In genomic region chr10:86553213-86553612, GRCh38 we compare ENCODE assay signal across 16 cellular contexts. TPM values are rescaled to one million over a fixed set of nuclear protein-coding genes. Genes with fewer than 3 reads are reported as not detected.
DNase-seq lines count a peak whose midpoint lies in the region; ATAC-seq and TF ChIP-seq lines count a peak whose summit lies in the region.
"Had no signal": no experiment of that assay in that cellular context is flagged by ENCODE, and none has a peak within 500 bp of the region (broad histone marks: within the 10 kb centered on the region; RNA-seq: fewer than 3 reads in every experiment).

No MANE protein-coding gene starts in this region.

- H3K27me3 Mint-ChIP-seq in activated naive CD4-positive, alpha-beta T cell treated with anti-CD3 and anti-CD28 coated beads for 36 hours (ENCODE audit: low read depth), result no peaks in the 10 kb centered on the region
- H3K27me3 Mint-ChIP-seq in neural progenitor cell (ENCODE audit: insufficient read depth, low read depth), result peaks cover 5% of the 10 kb centered on the region
- H3K27me3 Mint-ChIP-seq: CD4-positive, alpha-beta T cell had no signal

- H3K27me3 ChIP-seq in neural progenitor cell (no peaks in the 10 kb centered on the region), smooth muscle cell (ENCODE audit: low read depth) (peaks cover 4% of the 10 kb centered on the region)

- H4K20me1 ChIP-seq in neural progenitor cell (ENCODE audit: low read depth) (no peaks in the 10 kb centered on the region), smooth muscle cell (ENCODE audit: low read depth) (no peaks in the 10 kb centered on the region)

- TF ChIP-seq CTCF in NB4 (IDR thresholded peaks at IDR 0.05; ENCODE audit: low read depth, low read length), result no peak
- no peak for TF ChIP-seq CTCF in neural progenitor cell (IDR thresholded peaks at IDR 0.05)
- no peak for TF ChIP-seq CTCF in smooth muscle cell (IDR thresholded peaks at IDR 0.05; ENCODE audit: borderline replicate concordance, insufficient read depth, poor library complexity, severe bottlenecking)

- H3K79me2 ChIP-seq in neural progenitor cell (ENCODE audit: low read depth) (no peaks in the 10 kb centered on the region), smooth muscle cell (ENCODE audit: low read depth) (no peaks in the 10 kb centered on the region)

- H3K9ac ChIP-seq in neural progenitor cell (no peak overlapping the region), smooth muscle cell (ENCODE audit: low read depth) (no peak overlapping the region)
- H3K9ac ChIP-seq: GM23248 had no signal

- H3K27ac ChIP-seq in neural progenitor cell (no peak overlapping the region), smooth muscle cell (ENCODE audit: low read depth) (no peak overlapping the region)
- H3K27ac ChIP-seq: GM23248, HL-60 had no signal

- H3K4me3 ChIP-seq in NB4 (ENCODE audit: low read depth, low read length) (no peak overlapping the region), neural progenitor cell (no peak overlapping the region), smooth muscle cell (no peak overlapping the region)
- H3K4me3 ChIP-seq: GM23248 had no signal

- no peak overlapping the region for H3K27ac Mint-ChIP-seq in activated naive CD4-positive, alpha-beta T cell treated with anti-CD3 and anti-CD28 coated beads for 36 hours
- H3K27ac Mint-ChIP-seq in neural progenitor cell, result peak overlapping the region; percentile 3
- H3K27ac Mint-ChIP-seq: B cell; CD4-positive, alpha-beta T cell; H9 had no signal

- WGBS in smooth muscle cell (ENCODE audit: low lambda C conversion rate), result 65% methylated on average over 5 of the region's 5 CpGs

- CTCF ChIA-PET in activated naive CD4-positive, alpha-beta T cell treated with anti-CD3 and anti-CD28 coated beads for 36 hours (lab: Charles Lee), result interaction anchor here (0.5 kb wide), 1 partner anchor 11 kb away, joined by 3 read pairs; no protein-coding TSS in a partner anchor

- no peaks in the 10 kb centered on the region for H3K9me3 Mint-ChIP-seq in activated naive CD4-positive, alpha-beta T cell treated with anti-CD3 and anti-CD28 coated beads for 36 hours
- no peaks in the 10 kb centered on the region for H3K9me3 Mint-ChIP-seq in neural progenitor cell
- H3K9me3 Mint-ChIP-seq: CD4-positive, alpha-beta T cell had no signal

- H3F3A ChIP-seq in neural progenitor cell (ENCODE audit: low read depth), result no peaks in the 10 kb centered on the region
- no peaks in the 10 kb centered on the region for H3F3A ChIP-seq in smooth muscle cell (ENCODE audit: low read depth)

- H3K4me2 ChIP-seq in neural progenitor cell, result no peak overlapping the region
- H3K4me2 ChIP-seq in smooth muscle cell, result no peak overlapping the region

- peak; percentile 10 for DNase-seq in activated naive CD4-positive, alpha-beta T cell treated with anti-CD3 and anti-CD28 coated beads for 36 hours
- DNase-seq in activated naive CD4-positive, alpha-beta T cell treated with anti-CD3 and anti-CD28 coated beads, Interleukin-2, amount 50 U/mL, for 16 hours, result no peak
- peak; percentile 28 for DNase-seq in EL
- DNase-seq in NB4 (ENCODE audit: low read depth), result peak; percentile 37
- no peak for DNase-seq in neural progenitor cell (ENCODE audit: low spot score)
- no peak for DNase-seq in smooth muscle cell (lab: John Stamatoyannopoulos, UW; ENCODE audit: unreplicated experiment)
- DNase-seq in RPMI8226, result no peak
- DNase-seq: C1 segment of cervical spinal cord; Calu3; CD4-positive, alpha-beta T cell; DMS 273 treated with DMSO at 0.1 percent for 48 hours; GM23248; H9 had no signal

- H3K4me3 Mint-ChIP-seq in activated naive CD4-positive, alpha-beta T cell treated with anti-CD3 and anti-CD28 coated beads for 36 hours, result no peak overlapping the region
- H3K4me3 Mint-ChIP-seq in neural progenitor cell, result no peak overlapping the region
- H3K4me3 Mint-ChIP-seq: B cell; CD4-positive, alpha-beta T cell; H9 had no signal

- H2AFZ ChIP-seq in neural progenitor cell (replicated peaks) (no peak overlapping the region), smooth muscle cell (ENCODE audit: low read depth) (no peak overlapping the region)
- H2AFZ ChIP-seq: GM23248 had no signal

- no peaks in the 10 kb centered on the region for H3K9me3 ChIP-seq in neural progenitor cell (ENCODE audit: low read depth)
- H3K9me3 ChIP-seq in smooth muscle cell (replicated peaks; ENCODE audit: low read depth), result no peaks in the 10 kb centered on the region

- H3K36me3 Mint-ChIP-seq in activated naive CD4-positive, alpha-beta T cell treated with anti-CD3 and anti-CD28 coated beads for 36 hours (ENCODE audit: low read depth), result no peaks in the 10 kb centered on the region
- H3K36me3 Mint-ChIP-seq in neural progenitor cell, result no peaks in the 10 kb centered on the region

- H3K36me3 ChIP-seq in neural progenitor cell (no peaks in the 10 kb centered on the region), smooth muscle cell (ENCODE audit: low read depth) (no peaks in the 10 kb centered on the region)

- H3K4me1 Mint-ChIP-seq in activated naive CD4-positive, alpha-beta T cell treated with anti-CD3 and anti-CD28 coated beads for 36 hours (ENCODE audit: low read depth), result peaks cover 3% of the 10 kb centered on the region
- no peaks in the 10 kb centered on the region for H3K4me1 Mint-ChIP-seq in neural progenitor cell
- H3K4me1 Mint-ChIP-seq: B cell had no signal

- ATAC-seq in HG02571 (IDR thresholded peaks at IDR 0.05; ENCODE audit: unreplicated experiment), result no peak

- intact Hi-C loops in activated naive CD4-positive, alpha-beta T cell treated with anti-CD3 and anti-CD28 coated beads for 36 hours (cut with micrococcal nuclease), result no loop called here

- no peaks in the 10 kb centered on the region for H3K4me1 ChIP-seq in neural progenitor cell
- no peaks in the 10 kb centered on the region for H3K4me1 ChIP-seq in smooth muscle cell (ENCODE audit: low read depth)

- no peak for TF ChIP-seq POLR2A in NB4 (IDR thresholded peaks at IDR 0.05; ENCODE audit: extremely low read depth, insufficient read length)

RNA-seq across cellular contexts. Expression of gene WAPL, which starts 31.6 kb away (rescaled TPM):
- total RNA-seq in activated naive CD4-positive, alpha-beta T cell treated with anti-CD3 and anti-CD28 coated beads for 36 hours, result 10 to 100 TPM; 30.2 to 33.5 TPM
- total RNA-seq in neural progenitor cell (ENCODE audit: low replicate concordance), result 52.5 and 79.4 TPM in 2 replicates
- total RNA-seq in smooth muscle cell, result 30.5 and 46.3 TPM in 2 replicates
- polyA plus RNA-seq in smooth muscle cell, result 14.0 and 16.6 TPM in 2 replicates

Comparison
In these comparisons a context has a peak if more than half of its experiments do, and no peak if none do; other contexts are left out.
1. DNase-seq: peak in activated naive CD4-positive, alpha-beta T cell treated with anti-CD3 and anti-CD28 coated beads for 36 hours (single experiment), EL (single experiment) and NB4 (single experiment); none in activated naive CD4-positive, alpha-beta T cell treated with anti-CD3 and anti-CD28 coated beads, Interleukin-2, amount 50 U/mL, for 16 hours (single experiment), neural progenitor cell (single experiment), smooth muscle cell (single experiment) and RPMI8226 (single experiment).